In genomic region chr12:52206309-52207040, GRCh38 we compare ENCODE assay signal across 24 cellular contexts. TPM values are rescaled to one million over a fixed set of nuclear protein-coding genes. Genes with fewer than 3 reads are reported as not detected.
A peak's percentile ranks its signal among the peaks of the same experiment; 100 is the strongest.
DNase-seq lines count a peak whose midpoint lies in the region; ATAC-seq and TF ChIP-seq lines count a peak whose summit lies in the region.
"Had no signal": no experiment of that assay in that cellular context is flagged by ENCODE, and none has a peak within 500 bp of the region (broad histone marks: within the 10 kb centered on the region; RNA-seq: fewer than 3 reads in every experiment).

No MANE protein-coding gene starts in this region.

- H3K36me3 Mint-ChIP-seq in CD14-positive monocyte = peaks cover 0 to 5% of the 10 kb centered on the region in 2 donors
- H3K36me3 Mint-ChIP-seq: activated naive CD8-positive, alpha-beta T cell treated with anti-CD3 and anti-CD28 coated beads for 36 hours had no signal

- H3K27ac ChIP-seq in trophoblast cell (ENCODE audit: low read depth, low read length) = no peak overlapping the region
- H3K27ac ChIP-seq: neutrophil, right lobe of liver, tibial nerve had no signal

- H2BK5ac ChIP-seq in trophoblast cell (ENCODE audit: low read depth, low read length, poor library complexity) = no peak overlapping the region

- H3K9me3 Mint-ChIP-seq in CD14-positive monocyte = peaks cover 0 to 2% (median 0%) of the 10 kb centered on the region in 7 donors
- H3K9me3 Mint-ChIP-seq: activated naive CD8-positive, alpha-beta T cell treated with anti-CD3 and anti-CD28 coated beads for 36 hours; activated T-cell treated with anti-CD3 and anti-CD28 coated beads, Interleukin-2, amount 50 U/mL, for 24 hours had no signal

- H2BK120ac ChIP-seq in trophoblast cell (ENCODE audit: insufficient read depth, low read length, poor library complexity) = peak overlapping the region; percentile 28

- H3K27me3 Mint-ChIP-seq in CD14-positive monocyte (ENCODE audit: low read depth in 3 of 3) = peaks cover 0 to 4% (median 0%) of the 10 kb centered on the region in 3 donors

- DNase-seq in CD14-positive monocyte (ENCODE audit: low spot score) = peak; percentile 34
- DNase-seq in LoVo (ENCODE audit: low spot score) = peak; percentile 82
- DNase-seq in glomerular visceral epithelial cell (ENCODE audit: extremely low spot score) = peak; percentile 33
- no peak for DNase-seq in trophoblast cell
- DNase-seq in NOMO-1 treated with DMSO at 0.1 percent for 48 hours (lab: John Stamatoyannopoulos, UW; ENCODE audit: unreplicated experiment) = no peak
- DNase-seq in GM10266 (ENCODE audit: extremely low spot score) = no peak
- DNase-seq: activated CD4-positive, alpha-beta T cell treated with anti-CD3 and anti-CD28 coated beads, Interleukin-2, amount 50 U/mL, for 4 hours; activated naive CD8-positive, alpha-beta T cell treated with anti-CD3 and anti-CD28 coated beads for 36 hours; activated T-cell treated with anti-CD3 and anti-CD28 coated beads, Interleukin-2, amount 50 U/mL, for 24 hours; AML-193; Caco-2; GOT3; kidney glomerular epithelial cell; midbrain; NCI-H1417; NCI-H526; stimulated activated naive CD4-positive, alpha-beta T cell treated with Interleukin-2 at 50 U/mL for 16 hours had no signal

- H3K27ac Mint-ChIP-seq in CD14-positive monocyte = peak overlapping the region in 3 of 7 donors; percentile 17 to 68 (median 62)
- H3K27ac Mint-ChIP-seq: activated naive CD8-positive, alpha-beta T cell treated with anti-CD3 and anti-CD28 coated beads for 36 hours; activated T-cell treated with anti-CD3 and anti-CD28 coated beads, Interleukin-2, amount 50 U/mL, for 24 hours had no signal

- no peaks in the 10 kb centered on the region for H3K79me2 ChIP-seq in trophoblast cell (ENCODE audit: control insufficient read depth, insufficient read depth, low read length, poor library complexity)

- no peak overlapping the region for H3K9ac ChIP-seq in trophoblast cell (ENCODE audit: low read length)

- peaks cover 31 to 35% of the 10 kb centered on the region in 2 experiments for H3K4me1 ChIP-seq in trophoblast cell (ENCODE audit: control insufficient read depth in 1 of 2, insufficient read depth in 2 of 2, low read length in 2 of 2)
- H3K4me1 ChIP-seq: right lobe of liver had no signal

- no peak overlapping the region for H3K18ac ChIP-seq in trophoblast cell (ENCODE audit: low read length)

- no peaks in the 10 kb centered on the region for H3K27me3 ChIP-seq in trophoblast cell (ENCODE audit: insufficient read depth, low read length)
- H3K27me3 ChIP-seq: neutrophil, right lobe of liver had no signal

- no peak overlapping the region for H3K4me3 Mint-ChIP-seq in CD14-positive monocyte
- H3K4me3 Mint-ChIP-seq: activated naive CD8-positive, alpha-beta T cell treated with anti-CD3 and anti-CD28 coated beads for 36 hours; activated T-cell treated with anti-CD3 and anti-CD28 coated beads, Interleukin-2, amount 50 U/mL, for 24 hours had no signal

- H3K36me3 ChIP-seq in trophoblast cell (ENCODE audit: control insufficient read depth in 1 of 2, insufficient read depth in 2 of 2, low read length in 2 of 2) = no peaks in the 10 kb centered on the region
- H3K36me3 ChIP-seq: gastroesophageal sphincter, neutrophil, right lobe of liver, tibial nerve had no signal

- no CpG with 5 or more reads among the region's 9 CpGs for WGBS in trophoblast cell (ENCODE audit: extremely low coverage, insufficient coverage, insufficient read length)

- H4K12ac ChIP-seq in trophoblast cell (ENCODE audit: low read depth, low read length) = no peak overlapping the region

- H3K4ac ChIP-seq in trophoblast cell (ENCODE audit: low read depth, low read length) = no peak overlapping the region

- no peak overlapping the region for H3K23ac ChIP-seq in trophoblast cell (ENCODE audit: low read length)

- peaks cover 2% of the 10 kb centered on the region for H3K9me3 ChIP-seq in trophoblast cell (ENCODE audit: insufficient read depth, low read depth, low read length)
- H3K9me3 ChIP-seq: Caco-2, gastroesophageal sphincter, neutrophil, right lobe of liver, tibial nerve had no signal

- TF ChIP-seq CTCF in CD14-positive monocyte (IDR thresholded peaks at IDR 0.05) (no peak), GM10266 (IDR thresholded peaks at IDR 0.05; ENCODE audit: control insufficient read depth, insufficient read depth, low read depth, missing control alignments) (no peak)

- H2BK12ac ChIP-seq in trophoblast cell (ENCODE audit: low read length) = peak overlapping the region; percentile 60

- intact Hi-C loops in CD14-positive monocyte (cut with micrococcal nuclease) = no loop called here

- no peak overlapping the region for H3K4me3 ChIP-seq in trophoblast cell (ENCODE audit: low read depth, low read length)
- H3K4me3 ChIP-seq: gastroesophageal sphincter, right lobe of liver, tibial nerve had no signal

- H3K79me1 ChIP-seq in trophoblast cell (ENCODE audit: low read length) = peaks cover 34% of the 10 kb centered on the region

- H2AFZ ChIP-seq in trophoblast cell (ENCODE audit: insufficient read depth, low read length, poor library complexity) = no peak overlapping the region

- H2AK5ac ChIP-seq in trophoblast cell (ENCODE audit: low read length) = peak overlapping the region; percentile 49

- peaks cover 82% of the 10 kb centered on the region for H3K4me1 Mint-ChIP-seq in CD14-positive monocyte

- no peak overlapping the region for H3K4me2 ChIP-seq in trophoblast cell (ENCODE audit: low read length)

- peak overlapping the region; percentile 30 for H3K14ac ChIP-seq in trophoblast cell (ENCODE audit: low read length)

- H4K8ac ChIP-seq in trophoblast cell (ENCODE audit: low read depth, low read length) = no peak overlapping the region

- ATAC-seq in HG03460 (IDR thresholded peaks at IDR 0.05; ENCODE audit: unreplicated experiment) (no peak), GM19328 (IDR thresholded peaks at IDR 0.05; ENCODE audit: unreplicated experiment) (no peak)
- ATAC-seq: esophagus mucosa, gastroesophageal sphincter, right lobe of liver had no signal

- H4K91ac ChIP-seq in trophoblast cell (ENCODE audit: low read depth, low read length) = peak overlapping the region; percentile 79

RNA-seq across cellular contexts. Expression of gene KRT80, which starts 14.7 kb away (rescaled TPM):
- polyA plus RNA-seq in CD14-positive monocyte = under 1 TPM; 0.18 to 0.52 TPM
- 26.3 and 28.8 TPM in 2 replicates for polyA plus RNA-seq in trophoblast cell (2013)

RNA-seq across cellular contexts. Expression of gene KRT7, which starts 26.6 kb away (rescaled TPM):
- 1 to 10 TPM in 1 of 2 donors, not detected in 1; 2.7 TPM for polyA plus RNA-seq in CD14-positive monocyte
- polyA plus RNA-seq in trophoblast cell (2013) = 666 and 746 TPM in 2 replicates

Comparison
In these comparisons a context has a peak if more than half of its experiments do, and no peak if none do; other contexts are left out.
1. DNase-seq: peak in CD14-positive monocyte (single experiment), LoVo (single experiment) and glomerular visceral epithelial cell (single experiment); none in trophoblast cell (0 of 2), NOMO-1 treated with DMSO at 0.1 percent for 48 hours (single experiment) and GM10266 (single experiment).